ENCODE assay signal across 8 cellular contexts in the genomic region with DNA sequence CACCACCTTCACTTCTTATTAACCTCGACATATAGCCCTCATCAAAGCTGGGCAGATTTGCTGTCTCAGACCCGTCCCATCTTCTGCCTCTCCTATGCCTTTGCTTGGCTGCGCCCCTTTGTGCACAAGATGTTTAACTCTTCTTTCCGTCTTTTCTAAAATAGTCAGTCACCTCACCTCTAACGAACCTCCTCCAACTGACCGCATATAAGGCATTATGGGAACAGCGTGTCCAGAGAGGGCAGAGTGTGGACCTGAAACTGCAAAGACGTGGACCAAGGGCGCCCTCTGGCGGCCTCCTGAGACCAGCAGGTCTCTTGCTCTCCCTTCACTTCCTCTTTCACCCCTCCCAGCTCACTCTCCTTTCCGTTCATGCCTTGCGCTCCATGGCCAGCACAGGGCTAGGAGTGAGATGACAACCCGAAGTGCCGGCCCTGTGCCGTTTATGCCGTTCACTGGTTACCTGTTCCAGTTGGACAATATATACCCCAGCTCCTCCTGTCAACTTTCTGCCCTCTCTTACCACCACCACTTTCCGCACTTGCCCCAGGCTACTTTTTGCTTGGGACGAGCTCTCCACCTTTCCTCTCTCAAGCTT. TPM values are rescaled to one million over a fixed set of nuclear protein-coding genes. Genes with fewer than 3 reads are reported as not detected.
A peak's percentile ranks its signal among the peaks of the same experiment; 100 is the strongest.
DNase-seq lines count a peak whose midpoint lies in the region; ATAC-seq, FAIRE-seq and TF ChIP-seq lines count a peak whose summit lies in the region.

No MANE protein-coding gene starts in this region.

- peak; percentile 73 for DNase-seq in NCI-H510A (lab: John Stamatoyannopoulos, UW)
- peak; percentile 68 to 73 for DNase-seq in activated CD4-positive, alpha-beta T cell treated with anti-CD3 and anti-CD28 coated beads for 24 hours (ENCODE audit: low read depth in 2 of 2)
- peak; percentile 88 for DNase-seq in coronary artery (ENCODE audit: low spot score)
- DNase-seq in HepG2 (ENCODE audit: low spot score), result peak; percentile 84
- peak; percentile 59 to 66 (median 64) for DNase-seq in stimulated activated CD4-positive, alpha-beta T cell treated with anti-CD3 and anti-CD28 coated beads, Interleukin-1b, Interleukin-23, amount 100 ng/mL, for 24 hours (ENCODE audit: low read depth in 4 of 4, low spot score in 1 of 4)

- TF ChIP-seq POLR2A in HepG2 (IDR thresholded peaks at IDR 0.05; ENCODE audit: insufficient read depth in 1 of 2, low read depth in 2 of 2, low read length in 2 of 2), result no peak

- 20% methylated on average over 18 of the region's 18 CpGs for WGBS in HepG2 (ENCODE audit: low lambda C conversion rate)

- no peak overlapping the region for H3K27ac ChIP-seq in coronary artery
- no peak overlapping the region for H3K27ac ChIP-seq in HepG2 (ENCODE audit: extremely low read length, insufficient read depth, low read length)

- peak; percentile 93 for TF ChIP-seq CTCF in coronary artery (IDR thresholded peaks at IDR 0.05)
- TF ChIP-seq CTCF in HepG2 (CRISPR knock-in tag; IDR thresholded peaks at IDR 0.05), result peak; percentile 98

- FAIRE-seq in G401.6 (lab: Jason Lieb, UNC) (peak; percentile 92), HepG2 (lab: Jason Lieb, UNC) (peak; percentile 72)

- intact Hi-C loops in HepG2 (cut with micrococcal nuclease; ENCODE audit: unreplicated experiment), result loop anchor here (1.0 to 10.0 kb wide), 4 partner anchors 36 to 72 kb away; a partner anchor contains a TSS

- in situ Hi-C loops in HepG2 (cut with HindIII; ENCODE audit: extremely low pct_ligation_motif_present, low pct_unique_long_range_greater_than_20kb), result loop anchor here (5.0 kb wide), 2 partner anchors 38 to 42 kb away; a partner anchor contains a TSS

- H3K4me1 ChIP-seq in HepG2 (ENCODE audit: insufficient read depth, low read length), result peaks cover 49% of the 10 kb centered on the region

- H3K9ac ChIP-seq in HepG2 (ENCODE audit: insufficient read depth, low read depth, low read length), result peak overlapping the region; percentile 89

- no peak overlapping the region for H2AFZ ChIP-seq in HepG2 (ENCODE audit: low read length)

- peak overlapping the region; percentile 97 for H3K4me2 ChIP-seq in HepG2 (ENCODE audit: low read depth, low read length)

- ATAC-seq in HG03066 (IDR thresholded peaks at IDR 0.05; ENCODE audit: low read depth, unreplicated experiment), result peak; percentile 37
- ATAC-seq in HepG2, result peak; percentile 80
- ATAC-seq in HG03521 (IDR thresholded peaks at IDR 0.05; ENCODE audit: unreplicated experiment), result no peak

- peaks cover 59% of the 10 kb centered on the region for H3K79me2 ChIP-seq in HepG2 (ENCODE audit: insufficient read depth, low read length)

- H3K27me3 ChIP-seq in HepG2 (ENCODE audit: control insufficient read depth in 1 of 2, insufficient read depth in 2 of 2, low read length in 2 of 2), result no peaks in the 10 kb centered on the region; a peak in 1 of 5 replicates

- CTCF ChIA-PET in HepG2 (lab: Yijun Ruan, JAX; ENCODE audit: low intra/inter-chr PET ratio, low total read pairs), result interaction anchor here (1.1 to 5.7 kb wide), 9 partner anchors 11 to 99 kb away, joined by 3 to 119 read pairs (median 6); a partner anchor contains a TSS

- peak; percentile 92 for TF ChIP-seq RAD21 in HepG2 (CRISPR knock-in tag; IDR thresholded peaks at IDR 0.05)

- H3K36me3 ChIP-seq in HepG2 (replicated peaks in 1 of 2; ENCODE audit: control insufficient read depth in 1 of 2, insufficient read depth in 2 of 2, low read length in 2 of 2), result peaks cover 15 to 30% of the 10 kb centered on the region in 2 experiments

- H3K4me3 ChIP-seq in coronary artery (peak overlapping the region; percentile 98), HepG2 (replicated peaks in 1 of 3; ENCODE audit: insufficient read depth in 1 of 3, low read depth in 2 of 3, low read length in 3 of 3) (peak overlapping the region; percentile 46 to 100 (median 98); a peak in 5 of 6 replicates)

- no peak for TF ChIP-seq EP300 in HepG2 (IDR thresholded peaks at IDR 0.05; ENCODE audit: low read depth in 2 of 2, low read length in 2 of 2)
- no peak for TF ChIP-seq EP300 in HepG2 (CRISPR knock-in tag; IDR thresholded peaks at IDR 0.05; ENCODE audit: borderline replicate concordance)

- peaks cover 17% of the 10 kb centered on the region for H4K20me1 ChIP-seq in HepG2 (ENCODE audit: insufficient read depth, low read length)

- POLR2A ChIA-PET in HepG2 (lab: Yijun Ruan, JAX), result interaction anchor here (0.6 to 5.7 kb wide), 11 partner anchors 15 to 134 kb away, joined by 3 to 100 read pairs (median 7); a partner anchor contains a TSS

- no peaks in the 10 kb centered on the region for H3K9me3 ChIP-seq in HepG2 (ENCODE audit: low read length)

- no TSS peak for BruUV-seq in HepG2 (replicated peaks; lab: Mats Ljungman, UMichigan)

RNA-seq across cellular contexts. Expression of a gene that starts 2.5 kb away (rescaled TPM):
- total RNA-seq in HepG2 (2016; rRNA removed; fragmentation: Illumina TruSeq; extraction: Trizol), result 8.1 and 11.9 TPM in 2 replicates
- 4.8 and 7.1 TPM in 2 replicates for total RNA-seq in HepG2 (2016; cell fraction: cytosol; rRNA removed; fragmentation: Illumina TruSeq; extraction: Trizol; ENCODE audit: low read depth)
- total RNA-seq in HepG2 (2016; cell fraction: insoluble cytoplasmic fraction; rRNA removed; fragmentation: Illumina TruSeq; extraction: Trizol), result 8.7 and 14.6 TPM in 2 replicates
- 7.4 and 7.9 TPM in 2 replicates for total RNA-seq in HepG2 (2016; cell fraction: membrane; rRNA removed; fragmentation: Illumina TruSeq; extraction: Trizol)
- 8.7 and 16.4 TPM in 2 replicates for total RNA-seq in HepG2 (2016; cell fraction: nucleus; rRNA removed; fragmentation: Illumina TruSeq; extraction: Trizol)
- 24.0 and 26.3 TPM in 2 replicates for polyA plus RNA-seq in HepG2 (2011; rRNA removed)
- polyA plus RNA-seq in HepG2 (2011; cell fraction: cytosol; rRNA removed), result 15.1 and 18.0 TPM in 2 replicates
- polyA plus RNA-seq in HepG2 (2011; cell fraction: nucleus; rRNA removed), result 45.6 and 53.5 TPM in 2 replicates
- polyA plus RNA-seq in HepG2 (2012), result 18.4 and 20.2 TPM in 2 replicates
- 4.1 and 5.6 TPM in 2 replicates for polyA plus RNA-seq in HepG2 (2016; cell fraction: cytosol; fragmentation: Illumina TruSeq; extraction: Trizol; ENCODE audit: low read depth)
- 7.1 and 9.1 TPM in 2 replicates for polyA plus RNA-seq in HepG2 (2016; cell fraction: insoluble cytoplasmic fraction; fragmentation: Illumina TruSeq; extraction: Trizol; ENCODE audit: low read depth)
- 6.4 and 8.1 TPM in 2 replicates for polyA plus RNA-seq in HepG2 (2016; cell fraction: membrane; fragmentation: Illumina TruSeq; extraction: Trizol; ENCODE audit: low read depth)
- polyA plus RNA-seq in HepG2 (2016; cell fraction: nucleus; fragmentation: Illumina TruSeq; extraction: Trizol; ENCODE audit: insufficient read depth, low read depth), result 35.7 and 36.8 TPM in 2 replicates
- 28.4 and 53.9 TPM in 2 replicates for polyA minus RNA-seq in HepG2 (2011; rRNA and poly(A)+ RNA removed; ENCODE audit: low replicate concordance)
- 9.3 and 11.1 TPM in 2 replicates for polyA minus RNA-seq in HepG2 (2011; cell fraction: cytosol; rRNA and poly(A)+ RNA removed)
- 16.1 and 19.6 TPM in 2 replicates for polyA minus RNA-seq in HepG2 (2011; cell fraction: nucleus; rRNA and poly(A)+ RNA removed)

RNA-seq across cellular contexts. Expression of a gene that starts 2.8 kb away (rescaled TPM):
- total RNA-seq in HepG2 (2016; rRNA removed; fragmentation: Illumina TruSeq; extraction: Trizol), result 17.8 and 19.8 TPM in 2 replicates
- total RNA-seq in HepG2 (2016; cell fraction: cytosol; rRNA removed; fragmentation: Illumina TruSeq; extraction: Trizol; ENCODE audit: low read depth), result 4.3 and 4.7 TPM in 2 replicates
- total RNA-seq in HepG2 (2016; cell fraction: insoluble cytoplasmic fraction; rRNA removed; fragmentation: Illumina TruSeq; extraction: Trizol), result 17.0 and 17.7 TPM in 2 replicates
- total RNA-seq in HepG2 (2016; cell fraction: membrane; rRNA removed; fragmentation: Illumina TruSeq; extraction: Trizol), result 13.2 and 14.0 TPM in 2 replicates
- 9.6 and 14.9 TPM in 2 replicates for total RNA-seq in HepG2 (2016; cell fraction: nucleus; rRNA removed; fragmentation: Illumina TruSeq; extraction: Trizol)
- 21.3 and 22.8 TPM in 2 replicates for polyA plus RNA-seq in HepG2 (2011; rRNA removed)
- 14.8 and 16.6 TPM in 2 replicates for polyA plus RNA-seq in HepG2 (2011; cell fraction: cytosol; rRNA removed)
- polyA plus RNA-seq in HepG2 (2011; cell fraction: nucleus; rRNA removed), result 7.5 and 8.0 TPM in 2 replicates
- 13.2 and 14.7 TPM in 2 replicates for polyA plus RNA-seq in HepG2 (2012)
- 4.2 and 5.1 TPM in 2 replicates for polyA plus RNA-seq in HepG2 (2016; cell fraction: cytosol; fragmentation: Illumina TruSeq; extraction: Trizol; ENCODE audit: low read depth)
- polyA plus RNA-seq in HepG2 (2016; cell fraction: insoluble cytoplasmic fraction; fragmentation: Illumina TruSeq; extraction: Trizol; ENCODE audit: low read depth), result 31.5 and 36.7 TPM in 2 replicates
- 12.8 and 15.4 TPM in 2 replicates for polyA plus RNA-seq in HepG2 (2016; cell fraction: membrane; fragmentation: Illumina TruSeq; extraction: Trizol; ENCODE audit: low read depth)
- 21.4 and 24.7 TPM in 2 replicates for polyA plus RNA-seq in HepG2 (2016; cell fraction: nucleus; fragmentation: Illumina TruSeq; extraction: Trizol; ENCODE audit: insufficient read depth, low read depth)
- polyA minus RNA-seq in HepG2 (2011; rRNA and poly(A)+ RNA removed; ENCODE audit: low replicate concordance), result 27.7 and 116 TPM in 2 replicates
- polyA minus RNA-seq in HepG2 (2011; cell fraction: cytosol; rRNA and poly(A)+ RNA removed), result 9.0 and 13.8 TPM in 2 replicates
- 11.8 and 21.6 TPM in 2 replicates for polyA minus RNA-seq in HepG2 (2011; cell fraction: nucleus; rRNA and poly(A)+ RNA removed)

RNA-seq across cellular contexts. Expression of a gene that starts 15.1 kb away (rescaled TPM):
- 42.9 and 45.7 TPM in 2 replicates for total RNA-seq in HepG2 (2016; rRNA removed; fragmentation: Illumina TruSeq; extraction: Trizol)
- 18.3 and 22.1 TPM in 2 replicates for total RNA-seq in HepG2 (2016; cell fraction: cytosol; rRNA removed; fragmentation: Illumina TruSeq; extraction: Trizol; ENCODE audit: low read depth)
- total RNA-seq in HepG2 (2016; cell fraction: insoluble cytoplasmic fraction; rRNA removed; fragmentation: Illumina TruSeq; extraction: Trizol), result 43.5 and 49.0 TPM in 2 replicates
- total RNA-seq in HepG2 (2016; cell fraction: membrane; rRNA removed; fragmentation: Illumina TruSeq; extraction: Trizol), result 21.2 and 21.3 TPM in 2 replicates
- total RNA-seq in HepG2 (2016; cell fraction: nucleus; rRNA removed; fragmentation: Illumina TruSeq; extraction: Trizol), result 13.5 and 22.5 TPM in 2 replicates
- polyA plus RNA-seq in HepG2 (2011; rRNA removed), result 37.7 and 38.1 TPM in 2 replicates
- 28.3 and 29.4 TPM in 2 replicates for polyA plus RNA-seq in HepG2 (2011; cell fraction: cytosol; rRNA removed)
- polyA plus RNA-seq in HepG2 (2011; cell fraction: nucleus; rRNA removed), result 15.0 and 17.2 TPM in 2 replicates
- polyA plus RNA-seq in HepG2 (2012), result 29.0 TPM in 2 replicates
- polyA plus RNA-seq in HepG2 (2016; cell fraction: cytosol; fragmentation: Illumina TruSeq; extraction: Trizol; ENCODE audit: low read depth), result 21.1 and 21.8 TPM in 2 replicates
- 58.3 and 58.4 TPM in 2 replicates for polyA plus RNA-seq in HepG2 (2016; cell fraction: insoluble cytoplasmic fraction; fragmentation: Illumina TruSeq; extraction: Trizol; ENCODE audit: low read depth)
- 18.3 and 20.0 TPM in 2 replicates for polyA plus RNA-seq in HepG2 (2016; cell fraction: membrane; fragmentation: Illumina TruSeq; extraction: Trizol; ENCODE audit: low read depth)
- 39.4 and 46.6 TPM in 2 replicates for polyA plus RNA-seq in HepG2 (2016; cell fraction: nucleus; fragmentation: Illumina TruSeq; extraction: Trizol; ENCODE audit: insufficient read depth, low read depth)
- polyA minus RNA-seq in HepG2 (2011; rRNA and poly(A)+ RNA removed; ENCODE audit: low replicate concordance), result 13.2 and 67.4 TPM in 2 replicates
- polyA minus RNA-seq in HepG2 (2011; cell fraction: cytosol; rRNA and poly(A)+ RNA removed), result 8.8 and 9.7 TPM in 2 replicates
- 5.7 and 8.6 TPM in 2 replicates for polyA minus RNA-seq in HepG2 (2011; cell fraction: nucleus; rRNA and poly(A)+ RNA removed)

RNA-seq across cellular contexts. Expression of a gene that starts 20.4 kb away (rescaled TPM):
- 0.21 and 0.60 TPM in 2 replicates for total RNA-seq in HepG2 (2016; rRNA removed; fragmentation: Illumina TruSeq; extraction: Trizol)
- not detected in 2 replicates for total RNA-seq in HepG2 (2016; cell fraction: cytosol; rRNA removed; fragmentation: Illumina TruSeq; extraction: Trizol; ENCODE audit: low read depth)
- 0.28 TPM in 1 of 2 replicates, not detected in the other for total RNA-seq in HepG2 (2016; cell fraction: insoluble cytoplasmic fraction; rRNA removed; fragmentation: Illumina TruSeq; extraction: Trizol)
- not detected in 2 replicates for total RNA-seq in HepG2 (2016; cell fraction: membrane; rRNA removed; fragmentation: Illumina TruSeq; extraction: Trizol)
- not detected in 2 replicates for total RNA-seq in HepG2 (2016; cell fraction: nucleus; rRNA removed; fragmentation: Illumina TruSeq; extraction: Trizol)
- 0.37 and 0.40 TPM in 2 replicates for polyA plus RNA-seq in HepG2 (2011; rRNA removed)
- polyA plus RNA-seq in HepG2 (2011; cell fraction: cytosol; rRNA removed), result 0.14 and 0.16 TPM in 2 replicates
- polyA plus RNA-seq in HepG2 (2011; cell fraction: nucleus; rRNA removed), result 0.50 and 0.85 TPM in 2 replicates
- polyA plus RNA-seq in HepG2 (2012), result 1.3 TPM in 1 of 2 replicates, not detected in the other
- polyA plus RNA-seq in HepG2 (2016; cell fraction: cytosol; fragmentation: Illumina TruSeq; extraction: Trizol; ENCODE audit: low read depth), result 0.24 TPM in 1 of 2 replicates, not detected in the other
- polyA plus RNA-seq in HepG2 (2016; cell fraction: insoluble cytoplasmic fraction; fragmentation: Illumina TruSeq; extraction: Trizol; ENCODE audit: low read depth), result 0.57 and 0.99 TPM in 2 replicates
- not detected in 2 replicates for polyA plus RNA-seq in HepG2 (2016; cell fraction: membrane; fragmentation: Illumina TruSeq; extraction: Trizol; ENCODE audit: low read depth)
- polyA plus RNA-seq in HepG2 (2016; cell fraction: nucleus; fragmentation: Illumina TruSeq; extraction: Trizol; ENCODE audit: insufficient read depth, low read depth), result 0.51 and 1.8 TPM in 2 replicates
- polyA minus RNA-seq in HepG2 (2011; rRNA and poly(A)+ RNA removed; ENCODE audit: low replicate concordance), result 1.2 TPM in 1 of 2 replicates, not detected in the other
- not detected in 2 replicates for polyA minus RNA-seq in HepG2 (2011; cell fraction: cytosol; rRNA and poly(A)+ RNA removed)
- not detected in 2 replicates for polyA minus RNA-seq in HepG2 (2011; cell fraction: nucleus; rRNA and poly(A)+ RNA removed)

RNA-seq across cellular contexts. Expression of a gene that starts 25.7 kb away (rescaled TPM):
- total RNA-seq in HepG2 (2016; rRNA removed; fragmentation: Illumina TruSeq; extraction: Trizol), result 183 and 196 TPM in 2 replicates
- 98.2 and 98.3 TPM in 2 replicates for total RNA-seq in HepG2 (2016; cell fraction: cytosol; rRNA removed; fragmentation: Illumina TruSeq; extraction: Trizol; ENCODE audit: low read depth)
- 165 and 204 TPM in 2 replicates for total RNA-seq in HepG2 (2016; cell fraction: insoluble cytoplasmic fraction; rRNA removed; fragmentation: Illumina TruSeq; extraction: Trizol)
- total RNA-seq in HepG2 (2016; cell fraction: membrane; rRNA removed; fragmentation: Illumina TruSeq; extraction: Trizol), result 258 and 266 TPM in 2 replicates
- 89.8 and 111 TPM in 2 replicates for total RNA-seq in HepG2 (2016; cell fraction: nucleus; rRNA removed; fragmentation: Illumina TruSeq; extraction: Trizol)
- polyA plus RNA-seq in HepG2 (2011; rRNA removed), result 128 and 156 TPM in 2 replicates
- polyA plus RNA-seq in HepG2 (2011; cell fraction: cytosol; rRNA removed), result 115 and 119 TPM in 2 replicates
- polyA plus RNA-seq in HepG2 (2011; cell fraction: nucleus; rRNA removed), result 57.2 and 81.2 TPM in 2 replicates
- polyA plus RNA-seq in HepG2 (2012), result 124 and 162 TPM in 2 replicates
- 177 and 192 TPM in 2 replicates for polyA plus RNA-seq in HepG2 (2016; cell fraction: cytosol; fragmentation: Illumina TruSeq; extraction: Trizol; ENCODE audit: low read depth)
- 263 and 292 TPM in 2 replicates for polyA plus RNA-seq in HepG2 (2016; cell fraction: insoluble cytoplasmic fraction; fragmentation: Illumina TruSeq; extraction: Trizol; ENCODE audit: low read depth)
- 342 and 343 TPM in 2 replicates for polyA plus RNA-seq in HepG2 (2016; cell fraction: membrane; fragmentation: Illumina TruSeq; extraction: Trizol; ENCODE audit: low read depth)
- polyA plus RNA-seq in HepG2 (2016; cell fraction: nucleus; fragmentation: Illumina TruSeq; extraction: Trizol; ENCODE audit: insufficient read depth, low read depth), result 211 and 230 TPM in 2 replicates
- polyA minus RNA-seq in HepG2 (2011; rRNA and poly(A)+ RNA removed; ENCODE audit: low replicate concordance), result 134 and 389 TPM in 2 replicates
- polyA minus RNA-seq in HepG2 (2011; cell fraction: cytosol; rRNA and poly(A)+ RNA removed), result 64.6 and 71.8 TPM in 2 replicates
- polyA minus RNA-seq in HepG2 (2011; cell fraction: nucleus; rRNA and poly(A)+ RNA removed), result 30.8 and 31.2 TPM in 2 replicates
